15 cellular contexts compared by ENCODE assay signal in the genomic region with DNA sequence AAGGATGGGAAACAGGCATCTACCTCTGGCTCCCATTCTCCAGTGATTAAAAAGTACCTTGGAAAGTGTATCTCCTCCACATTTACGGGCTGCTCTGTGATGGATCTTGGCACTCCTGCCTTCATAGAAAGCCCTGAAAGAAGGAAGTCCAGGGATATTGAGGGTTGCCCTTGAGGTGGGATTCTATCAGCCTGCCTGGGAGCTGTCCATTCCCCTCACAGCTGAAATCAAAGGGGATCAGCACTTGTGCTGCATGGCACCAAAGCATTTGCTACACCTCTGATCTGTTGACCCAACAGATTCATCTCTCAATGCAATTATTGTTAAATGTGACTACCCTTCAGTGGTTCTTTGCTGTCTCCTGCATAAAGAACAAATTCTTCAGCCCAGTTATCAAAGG.
DNase-seq lines count a peak whose midpoint lies in the region; TF ChIP-seq lines count a peak whose summit lies in the region.
"Had no signal": no experiment of that assay in that cellular context is flagged by ENCODE, and none has a peak within 500 bp of the region (broad histone marks: within the 10 kb centered on the region; RNA-seq: fewer than 3 reads in every experiment).

No MANE protein-coding gene starts in this region.

- no CpG with 5 or more reads among the region's 1 CpG for WGBS in mesendoderm (ENCODE audit: extremely low coverage, insufficient coverage, low lambda C conversion rate)

- no peak overlapping the region for H2BK5ac ChIP-seq in mesendoderm (ENCODE audit: low read length)

- H3K56ac ChIP-seq in mesendoderm (ENCODE audit: low read length) = no peak overlapping the region

- H3K9me3 Mint-ChIP-seq in dendritic cell treated with granulocyte-macrophage colony-stimulating factor and Interleukin-4, amounts not matched to agents 40 ng/mL and 50 ng/mL, for 4 days = no peaks in the 10 kb centered on the region
- H3K9me3 Mint-ChIP-seq in mesothelial cell of epicardium = no peaks in the 10 kb centered on the region

- H3K18ac ChIP-seq in mesendoderm (ENCODE audit: low read length) = no peak overlapping the region

- H3K4me1 Mint-ChIP-seq in dendritic cell treated with granulocyte-macrophage colony-stimulating factor and Interleukin-4, amounts not matched to agents 40 ng/mL and 50 ng/mL, for 4 days (ENCODE audit: low read depth) = peaks cover 34% of the 10 kb centered on the region
- H3K4me1 Mint-ChIP-seq in mesothelial cell of epicardium = no peaks in the 10 kb centered on the region
- H3K4me1 Mint-ChIP-seq: CD4-positive, CD25-positive, alpha-beta regulatory T cell had no signal

- no peak for TF ChIP-seq CTCF in mesothelial cell of epicardium (IDR thresholded peaks at IDR 0.05; ENCODE audit: unreplicated experiment)

- H2BK120ac ChIP-seq in mesendoderm (ENCODE audit: low read depth, low read length) = no peak overlapping the region

- peak overlapping the region; percentile 70 for H3K27ac Mint-ChIP-seq in dendritic cell treated with granulocyte-macrophage colony-stimulating factor and Interleukin-4, amounts not matched to agents 40 ng/mL and 50 ng/mL, for 4 days
- H3K27ac Mint-ChIP-seq in mesothelial cell of epicardium = no peak overlapping the region
- H3K27ac Mint-ChIP-seq: CD4-positive, CD25-positive, alpha-beta regulatory T cell had no signal

- DNase-seq in ELF-1 (ENCODE audit: low read depth, low spot score) (peak; percentile 15), OCI-M1 (lab: John Stamatoyannopoulos, UW) (peak; percentile 32), mesendoderm (peak; percentile 41), NCI-H187 (lab: John Stamatoyannopoulos, UW) (no peak), GDM1 (lab: John Stamatoyannopoulos, UW) (no peak), glomerular visceral epithelial cell (ENCODE audit: extremely low spot score) (no peak), mesothelial cell of epicardium (ENCODE audit: low spot score in 2 of 2, unreplicated experiment in 2 of 2) (no peak)
- DNase-seq: CD4-positive, CD25-positive, alpha-beta regulatory T cell; DMS79 treated with DMSO at 0.1 percent for 48 hours; NCI-H1105; NCI-H187 treated with DMSO at 0.1 percent for 48 hours; NCI-H2171; NCI-H446 treated with DMSO at 0.1 percent for 48 hours; NCI-H748 treated with DMSO at 0.1 percent for 48 hours had no signal

- H4K5ac ChIP-seq in mesendoderm (ENCODE audit: low read length) = no peak overlapping the region

- H3K4me1 ChIP-seq in mesendoderm (ENCODE audit: control insufficient read depth, low read depth, low read length) = no peaks in the 10 kb centered on the region

- intact Hi-C loops in dendritic cell treated with granulocyte-macrophage colony-stimulating factor and Interleukin-4, amounts not matched to agents 40 ng/mL and 50 ng/mL, for 4 days (cut with micrococcal nuclease) = no loop called here

- H3K79me1 ChIP-seq in mesendoderm (ENCODE audit: low read length) = no peaks in the 10 kb centered on the region

- no peaks in the 10 kb centered on the region for H3K79me2 ChIP-seq in mesendoderm (ENCODE audit: control insufficient read depth, insufficient read depth, low read length)

- no peak overlapping the region for H3K27ac ChIP-seq in mesendoderm (ENCODE audit: low read depth, low read length)

- H3K36me3 Mint-ChIP-seq in dendritic cell treated with granulocyte-macrophage colony-stimulating factor and Interleukin-4, amounts not matched to agents 40 ng/mL and 50 ng/mL, for 4 days (ENCODE audit: low read depth) = no peaks in the 10 kb centered on the region
- no peaks in the 10 kb centered on the region for H3K36me3 Mint-ChIP-seq in mesothelial cell of epicardium
- H3K36me3 Mint-ChIP-seq: CD4-positive, CD25-positive, alpha-beta regulatory T cell had no signal

- no peak overlapping the region for H2AK5ac ChIP-seq in mesendoderm (ENCODE audit: low read length)

- H3K27me3 ChIP-seq in mesendoderm (ENCODE audit: insufficient read depth, low read length, poor library complexity) = no peaks in the 10 kb centered on the region

- no peak overlapping the region for H3K4me3 ChIP-seq in mesendoderm (ENCODE audit: low read length)

- no peak overlapping the region for H3K23ac ChIP-seq in mesendoderm (ENCODE audit: low read length)

- no peak overlapping the region for H3K4ac ChIP-seq in mesendoderm (ENCODE audit: low read depth, low read length)

- H3K4me2 ChIP-seq in mesendoderm (ENCODE audit: low read length) = no peak overlapping the region

- H2BK15ac ChIP-seq in mesendoderm (replicated peaks; ENCODE audit: low read depth) = no peak overlapping the region

- H3K9ac ChIP-seq in mesendoderm (ENCODE audit: low read length) = no peak overlapping the region

- H4K8ac ChIP-seq in mesendoderm (ENCODE audit: low read depth, low read length) = no peak overlapping the region

- no peaks in the 10 kb centered on the region for H3K36me3 ChIP-seq in mesendoderm (ENCODE audit: control insufficient read depth, insufficient read depth, low read length)

- H3K4me3 Mint-ChIP-seq in dendritic cell treated with granulocyte-macrophage colony-stimulating factor and Interleukin-4, amounts not matched to agents 40 ng/mL and 50 ng/mL, for 4 days = no peak overlapping the region
- H3K4me3 Mint-ChIP-seq in mesothelial cell of epicardium = no peak overlapping the region
- H3K4me3 Mint-ChIP-seq: CD4-positive, CD25-positive, alpha-beta regulatory T cell had no signal

- peaks cover 4% of the 10 kb centered on the region for H3K27me3 Mint-ChIP-seq in dendritic cell treated with granulocyte-macrophage colony-stimulating factor and Interleukin-4, amounts not matched to agents 40 ng/mL and 50 ng/mL, for 4 days
- H3K27me3 Mint-ChIP-seq in mesothelial cell of epicardium (ENCODE audit: low read depth) = peaks cover 19% of the 10 kb centered on the region

Comparison
In these comparisons a context has a peak if more than half of its experiments do, and no peak if none do; other contexts are left out.
1. DNase-seq: peak in ELF-1 (single experiment), OCI-M1 (single experiment) and mesendoderm (single experiment); none in NCI-H187 (0 of 2), GDM1 (single experiment), glomerular visceral epithelial cell (single experiment) and mesothelial cell of epicardium (0 of 2).